ENCODE assay signal across 24 cellular contexts in genomic region chr7:41608447-41608846, GRCh38.
"Had no signal": no experiment of that assay in that cellular context is flagged by ENCODE, and none has a peak within 500 bp of the region (broad histone marks: within the 10 kb centered on the region; RNA-seq: fewer than 3 reads in every experiment).

No MANE protein-coding gene starts in this region.

- H3K36me3 ChIP-seq: colonic mucosa, esophagus squamous epithelium, gastrocnemius medialis, heart right ventricle, left lung, lower lobe of right lung had no signal

- ATAC-seq: effector memory CD8-positive, alpha-beta T cell; esophagus mucosa; gastrocnemius medialis; heart right ventricle; left cardiac atrium; left lung; left ventricle myocardium superior; lower lobe of right lung had no signal

- H3K27ac ChIP-seq: colonic mucosa, epithelial cell of prostate, esophagus squamous epithelium, gastrocnemius medialis, heart right ventricle, left lung, lower lobe of right lung had no signal

- FAIRE-seq: islet of Langerhans, keratinocyte had no signal

- H3K27me3 ChIP-seq: colonic mucosa, esophagus squamous epithelium, gastrocnemius medialis, heart right ventricle, left lung had no signal

- H3K4me1 ChIP-seq: colonic mucosa, esophagus squamous epithelium, gastrocnemius medialis, heart right ventricle, left lung, lower lobe of right lung had no signal

- DNase-seq: colonic mucosa; cortex of kidney; effector CD8-positive, alpha-beta T cell; effector memory CD8-positive, alpha-beta T cell; endodermal cell; erythroblast; esophagus squamous epithelium; foreskin fibroblast; foreskin melanocyte; gastrocnemius medialis; glutamatergic neuron; head of caudate nucleus; heart right ventricle; hippocampal formation; left cardiac atrium; left lung; left ventricle myocardium superior; lower lobe of right lung; mesendoderm; midbrain had no signal

- H3K9me3 ChIP-seq: colonic mucosa, esophagus squamous epithelium, gastrocnemius medialis, heart right ventricle, left lung, lower lobe of right lung had no signal

- H3K4me3 ChIP-seq: colonic mucosa, esophagus squamous epithelium, gastrocnemius medialis, heart right ventricle, left lung, lower lobe of right lung had no signal
